In the genomic region with DNA sequence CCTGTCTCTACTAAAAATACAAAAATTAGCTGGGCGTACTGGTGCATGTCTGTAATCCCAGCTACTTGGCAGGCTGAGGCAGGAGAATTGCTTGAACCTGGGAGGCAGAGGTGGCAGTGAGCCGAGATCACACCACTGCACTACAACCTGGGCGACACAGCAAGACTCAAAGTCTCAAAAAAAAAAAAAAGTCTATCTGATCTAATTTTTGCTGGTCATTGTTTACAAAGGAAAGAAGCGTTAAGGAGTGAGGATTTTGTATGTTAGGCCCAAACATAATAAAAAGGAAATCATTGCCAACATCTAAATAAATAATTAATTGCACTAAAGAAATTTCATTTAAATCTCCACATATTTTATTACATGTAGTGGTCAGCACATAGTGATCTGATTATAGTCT, we compare ENCODE assay signal across 23 cellular contexts. TPM values are rescaled to one million over a fixed set of nuclear protein-coding genes. Genes with fewer than 3 reads are reported as not detected.
DNase-seq lines count a peak whose midpoint lies in the region; ATAC-seq and TF ChIP-seq lines count a peak whose summit lies in the region.
"Had no signal": no experiment of that assay in that cellular context is flagged by ENCODE, and none has a peak within 500 bp of the region (broad histone marks: within the 10 kb centered on the region; RNA-seq: fewer than 3 reads in every experiment).

No MANE protein-coding gene starts in this region.

- peak overlapping the region in 2 of 3 donors; percentile 43 to 99 for H3K27ac Mint-ChIP-seq in CD4-positive, CD25-positive, alpha-beta regulatory T cell
- no peak overlapping the region for H3K27ac Mint-ChIP-seq in activated naive CD8-positive, alpha-beta T cell treated with anti-CD3 and anti-CD28 coated beads, Interleukin-2, amount 10 ng/mL, durations not matched to agents 7 days and 5 days
- peak overlapping the region; percentile 98 to 100 for H3K27ac Mint-ChIP-seq in natural killer cell
- H3K27ac Mint-ChIP-seq: endodermal cell had no signal

- peaks cover 14% of the 10 kb centered on the region; the same call in 1 of the 2 replicates for H4K20me1 ChIP-seq in DND-41 (ENCODE audit: insufficient read depth, low read length)

- no peak overlapping the region for H2AFZ ChIP-seq in DND-41 (ENCODE audit: low read depth, low read length)

- peaks cover 0 to 2% (median 0%) of the 10 kb centered on the region in 7 donors for H3K9me3 Mint-ChIP-seq in CD4-positive, CD25-positive, alpha-beta regulatory T cell
- H3K9me3 Mint-ChIP-seq in activated naive CD8-positive, alpha-beta T cell treated with anti-CD3 and anti-CD28 coated beads, Interleukin-2, amount 10 ng/mL, durations not matched to agents 7 days and 5 days, result no peaks in the 10 kb centered on the region
- H3K9me3 Mint-ChIP-seq in natural killer cell, result no peaks in the 10 kb centered on the region
- H3K9me3 Mint-ChIP-seq: activated naive CD4-positive, alpha-beta T cell treated with anti-CD3 and anti-CD28 coated beads for 36 hours; endodermal cell had no signal

- TF ChIP-seq CTCF in DND-41 (IDR thresholded peaks at IDR 0.05; ENCODE audit: borderline replicate concordance, extremely low read depth, low read length, poor library complexity, severe bottlenecking) (no peak), natural killer cell (IDR thresholded peaks at IDR 0.05) (no peak)

- H3K79me2 ChIP-seq in DND-41 (ENCODE audit: insufficient read depth, low read length), result peaks cover 78% of the 10 kb centered on the region

- peaks cover 18 to 61% (median 39%) of the 10 kb centered on the region in 4 donors for H3K4me1 Mint-ChIP-seq in CD4-positive, CD25-positive, alpha-beta regulatory T cell
- peaks cover 30% of the 10 kb centered on the region for H3K4me1 Mint-ChIP-seq in activated naive CD8-positive, alpha-beta T cell treated with anti-CD3 and anti-CD28 coated beads, Interleukin-2, amount 10 ng/mL, durations not matched to agents 7 days and 5 days
- H3K4me1 Mint-ChIP-seq in natural killer cell, result peaks cover 22 to 36% of the 10 kb centered on the region in 2 donors

- H3K27ac ChIP-seq in CD4-positive, CD25-positive, alpha-beta regulatory T cell (ENCODE audit: insufficient read depth, low read length, poor library complexity, severe bottlenecking), result no peak overlapping the region
- no peak overlapping the region for H3K27ac ChIP-seq in DND-41 (ENCODE audit: low read length)
- H3K27ac ChIP-seq: Peyer's patch, SJSA1 had no signal

- ATAC-seq in CD4-positive, CD25-positive, alpha-beta regulatory T cell (ENCODE audit: low read depth in 2 of 2), result no peak
- ATAC-seq in DND-41 (ENCODE audit: insufficient read depth, low read depth) (no peak), natural killer cell (no peak), HG02759 (IDR thresholded peaks at IDR 0.05; ENCODE audit: unreplicated experiment) (no peak), HG03565 (IDR thresholded peaks at IDR 0.05; ENCODE audit: unreplicated experiment) (no peak)
- no peak for ATAC-seq in activated naive CD8-positive, alpha-beta T cell treated with anti-CD3 and anti-CD28 coated beads, Interleukin-2, amount 10 ng/mL, durations not matched to agents 7 days and 5 days (ENCODE audit: low read depth)
- ATAC-seq: activated CD4-positive, CD25-positive, alpha-beta regulatory T cell treated with anti-CD3 and anti-CD28 coated beads, Interleukin-2, amount 50 U/mL, for 24 hours had no signal

- no peak overlapping the region for H3K4me2 ChIP-seq in DND-41 (ENCODE audit: insufficient read depth, low read length)

- no peaks in the 10 kb centered on the region for H3K9me3 ChIP-seq in CD4-positive, CD25-positive, alpha-beta regulatory T cell (ENCODE audit: control insufficient read depth in 2 of 2, low read length in 2 of 2)
- no peaks in the 10 kb centered on the region for H3K9me3 ChIP-seq in DND-41 (ENCODE audit: insufficient read depth, low read length, severe bottlenecking)
- H3K9me3 ChIP-seq: neutrophil, Peyer's patch, SJSA1, spleen had no signal

- H3K36me3 Mint-ChIP-seq in CD4-positive, CD25-positive, alpha-beta regulatory T cell, result peaks cover 18% of the 10 kb centered on the region
- H3K36me3 Mint-ChIP-seq in activated naive CD8-positive, alpha-beta T cell treated with anti-CD3 and anti-CD28 coated beads, Interleukin-2, amount 10 ng/mL, durations not matched to agents 7 days and 5 days, result peaks cover 27% of the 10 kb centered on the region
- H3K36me3 Mint-ChIP-seq in natural killer cell, result no peaks in the 10 kb centered on the region

- 0 out of 2 replicates have a peak overlapping the region, but pooled peaks have one; percentile 5 for H3K9ac ChIP-seq in DND-41 (ENCODE audit: low read depth, low read length)

- peak overlapping the region in 1 of 4 donors; percentile 51 for H3K4me3 Mint-ChIP-seq in CD4-positive, CD25-positive, alpha-beta regulatory T cell
- H3K4me3 Mint-ChIP-seq in activated naive CD8-positive, alpha-beta T cell treated with anti-CD3 and anti-CD28 coated beads, Interleukin-2, amount 10 ng/mL, durations not matched to agents 7 days and 5 days, result peak overlapping the region; percentile 48
- H3K4me3 Mint-ChIP-seq in natural killer cell, result no peak overlapping the region
- H3K4me3 Mint-ChIP-seq: activated naive CD4-positive, alpha-beta T cell treated with anti-CD3 and anti-CD28 coated beads for 36 hours; endodermal cell had no signal

- intact Hi-C loops in natural killer cell (cut with micrococcal nuclease), result no loop called here

- H3K27me3 ChIP-seq in CD4-positive, CD25-positive, alpha-beta regulatory T cell (ENCODE audit: control insufficient read depth, insufficient read depth, low read length), result no peaks in the 10 kb centered on the region
- H3K27me3 ChIP-seq in DND-41 (ENCODE audit: insufficient read depth, low read length, poor library complexity), result no peaks in the 10 kb centered on the region
- H3K27me3 ChIP-seq: neutrophil, Peyer's patch, SJSA1, spleen had no signal

- no peak overlapping the region for H3K4me3 ChIP-seq in CD4-positive, CD25-positive, alpha-beta regulatory T cell (ENCODE audit: low read depth, low read length)
- H3K4me3 ChIP-seq in DND-41 (ENCODE audit: low read depth in 1 of 2, low read length in 2 of 2), result no peak overlapping the region
- H3K4me3 ChIP-seq: Peyer's patch, SJSA1 had no signal

- peaks cover 21% of the 10 kb centered on the region for H3K36me3 ChIP-seq in CD4-positive, CD25-positive, alpha-beta regulatory T cell (ENCODE audit: control insufficient read depth, insufficient read depth, low read length)
- H3K36me3 ChIP-seq in DND-41 (ENCODE audit: insufficient read depth, low read length), result peaks cover 57% of the 10 kb centered on the region

- POLR2A ChIA-PET in activated naive CD8-positive, alpha-beta T cell treated with anti-CD3 and anti-CD28 coated beads, Interleukin-2, amount 10 ng/mL, durations not matched to agents 7 days and 5 days (lab: Charles Lee), result interaction anchor here (0.6 to 4.6 kb wide), 4 partner anchors 52 to 284 kb away, joined by 3 to 60 read pairs (median 4); no protein-coding TSS in a partner anchor

- peaks cover 12% of the 10 kb centered on the region for H3K27me3 Mint-ChIP-seq in CD4-positive, CD25-positive, alpha-beta regulatory T cell
- H3K27me3 Mint-ChIP-seq in activated naive CD8-positive, alpha-beta T cell treated with anti-CD3 and anti-CD28 coated beads, Interleukin-2, amount 10 ng/mL, durations not matched to agents 7 days and 5 days, result no peaks in the 10 kb centered on the region
- no peaks in the 10 kb centered on the region for H3K27me3 Mint-ChIP-seq in natural killer cell (ENCODE audit: low read depth in 2 of 2)

- DNase-seq in CD4-positive, CD25-positive, alpha-beta regulatory T cell, result no peak
- DNase-seq in DND-41, result no peak
- no peak for DNase-seq in activated naive CD8-positive, alpha-beta T cell treated with anti-CD3 and anti-CD28 coated beads, Interleukin-2, amount 10 ng/mL, durations not matched to agents 7 days and 5 days
- no peak for DNase-seq in natural killer cell
- DNase-seq in SW480 (ENCODE audit: low spot score), result no peak
- DNase-seq: activated naive CD4-positive, alpha-beta T cell treated with anti-CD3 and anti-CD28 coated beads for 36 hours; DMS79 treated with DMSO at 0.1 percent for 48 hours; endodermal cell; glutamatergic neuron; Kasumi-1; NCI-H1105; NCI-H2029 treated with DMSO at 0.1 percent for 48 hours; NCI-H446 treated with DMSO at 0.1 percent for 48 hours; NK-92 treated with Interleukin-12 subunit alpha and Interleukin-12 subunit beta, amount 100 ng/mL, for 24 hours; Peyer's patch; spleen; stimulated activated CD4-positive, alpha-beta T cell treated with anti-CD3 and anti-CD28 coated beads, Interleukin-4, amount 100 ng/mL, for 4 hours; T1000 had no signal

- peaks cover 40% of the 10 kb centered on the region for H3K4me1 ChIP-seq in CD4-positive, CD25-positive, alpha-beta regulatory T cell (ENCODE audit: control insufficient read depth, insufficient read depth, low read length, poor library complexity, severe bottlenecking)
- H3K4me1 ChIP-seq in DND-41 (ENCODE audit: insufficient read depth, low read length), result peaks cover 31% of the 10 kb centered on the region

RNA-seq across cellular contexts. Expression of gene RBX1, which starts 2.9 kb away (rescaled TPM):
- total RNA-seq in CD4-positive, CD25-positive, alpha-beta regulatory T cell, result 40.8 TPM
- 100 to 1,000 TPM; 201 to 264 (median 223) TPM for polyA plus RNA-seq in CD4-positive, CD25-positive, alpha-beta regulatory T cell
- total RNA-seq in activated naive CD8-positive, alpha-beta T cell treated with anti-CD3 and anti-CD28 coated beads, Interleukin-2, amount 10 ng/mL, durations not matched to agents 7 days and 5 days, result 10 to 100 TPM; 68.6 to 73.6 TPM
- total RNA-seq in natural killer cell, result 10 to 100 TPM; 27.1 to 34.3 (median 28.5) TPM
